Comparison of ENCODE assay signal across 1 cellular context in the genomic region with DNA sequence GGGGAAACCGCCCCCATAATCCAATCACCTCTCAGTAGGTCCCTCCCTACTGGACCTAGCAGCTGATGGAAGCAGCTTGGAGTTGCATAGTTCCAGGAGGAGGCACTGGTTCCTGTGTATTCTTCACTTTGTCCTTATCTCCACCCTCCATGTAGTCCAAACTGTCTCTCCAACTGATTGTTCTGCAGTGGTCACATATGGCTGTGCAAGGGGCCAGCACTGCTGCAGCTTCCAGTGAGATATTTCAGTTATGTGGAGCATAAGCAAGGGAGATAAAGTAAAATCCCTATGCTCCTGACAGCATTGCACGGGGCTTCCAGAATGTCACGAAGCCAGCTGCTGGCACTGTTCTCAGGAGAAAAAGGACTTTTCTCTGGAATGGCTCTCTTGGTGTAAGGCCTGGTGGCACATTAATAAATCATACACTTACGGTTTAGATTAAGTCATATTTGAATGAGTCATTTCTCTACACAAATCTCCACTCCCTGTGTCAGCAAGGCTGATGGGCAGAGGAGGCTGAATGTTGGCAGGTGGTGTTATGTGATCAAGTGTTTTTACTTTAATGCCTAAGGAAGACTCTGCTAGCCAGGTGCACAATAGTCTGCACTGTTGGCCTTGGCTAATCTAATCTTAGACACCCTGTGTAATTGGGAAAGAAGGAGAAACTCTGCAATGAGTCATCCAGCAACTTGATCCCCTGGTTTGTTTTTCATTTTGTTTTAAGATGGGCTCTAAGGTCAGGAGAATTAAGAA.
TF ChIP-seq lines count a peak whose summit lies in the region.

No MANE protein-coding gene starts in this region.

TF ChIP-seq in GM12878, 131 proteins besides CTCF, POLR2A, EP300 and RAD21 (continued from another document):
- TF ChIP-seq, protein P1, sequence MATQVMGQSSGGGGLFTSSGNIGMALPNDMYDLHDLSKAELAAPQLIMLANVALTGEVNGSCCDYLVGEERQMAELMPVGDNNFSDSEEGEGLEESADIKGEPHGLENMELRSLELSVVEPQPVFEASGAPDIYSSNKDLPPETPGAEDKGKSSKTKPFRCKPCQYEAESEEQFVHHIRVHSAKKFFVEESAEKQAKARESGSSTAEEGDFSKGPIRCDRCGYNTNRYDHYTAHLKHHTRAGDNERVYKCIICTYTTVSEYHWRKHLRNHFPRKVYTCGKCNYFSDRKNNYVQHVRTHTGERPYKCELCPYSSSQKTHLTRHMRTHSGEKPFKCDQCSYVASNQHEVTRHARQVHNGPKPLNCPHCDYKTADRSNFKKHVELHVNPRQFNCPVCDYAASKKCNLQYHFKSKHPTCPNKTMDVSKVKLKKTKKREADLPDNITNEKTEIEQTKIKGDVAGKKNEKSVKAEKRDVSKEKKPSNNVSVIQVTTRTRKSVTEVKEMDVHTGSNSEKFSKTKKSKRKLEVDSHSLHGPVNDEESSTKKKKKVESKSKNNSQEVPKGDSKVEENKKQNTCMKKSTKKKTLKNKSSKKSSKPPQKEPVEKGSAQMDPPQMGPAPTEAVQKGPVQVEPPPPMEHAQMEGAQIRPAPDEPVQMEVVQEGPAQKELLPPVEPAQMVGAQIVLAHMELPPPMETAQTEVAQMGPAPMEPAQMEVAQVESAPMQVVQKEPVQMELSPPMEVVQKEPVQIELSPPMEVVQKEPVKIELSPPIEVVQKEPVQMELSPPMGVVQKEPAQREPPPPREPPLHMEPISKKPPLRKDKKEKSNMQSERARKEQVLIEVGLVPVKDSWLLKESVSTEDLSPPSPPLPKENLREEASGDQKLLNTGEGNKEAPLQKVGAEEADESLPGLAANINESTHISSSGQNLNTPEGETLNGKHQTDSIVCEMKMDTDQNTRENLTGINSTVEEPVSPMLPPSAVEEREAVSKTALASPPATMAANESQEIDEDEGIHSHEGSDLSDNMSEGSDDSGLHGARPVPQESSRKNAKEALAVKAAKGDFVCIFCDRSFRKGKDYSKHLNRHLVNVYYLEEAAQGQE (IDR thresholded peaks at IDR 0.05; ENCODE audit: low read depth, low read length), result no peak
- TF ChIP-seq IRF3 (IDR thresholded peaks at IDR 0.05) (no peak), SPI1 (IDR thresholded peaks at IDR 0.05; ENCODE audit: borderline replicate concordance, insufficient read depth, low read depth, low read length) (no peak), ESRRA (IDR thresholded peaks at IDR 0.05; ENCODE audit: low read length) (no peak), NFIC (IDR thresholded peaks at IDR 0.05; ENCODE audit: low read depth, low read length) (no peak), NR2C1 (IDR thresholded peaks at IDR 0.05) (no peak), ZNF622 (IDR thresholded peaks at IDR 0.05) (no peak)
